Comparison of ENCODE assay signal across 1 cellular context in genomic region chr3:171228228-171228627, GRCh38.
TF ChIP-seq lines count a peak whose summit lies in the region.

No MANE protein-coding gene starts in this region.

TF ChIP-seq in WTC11, 78 proteins besides CTCF, POLR2A, EP300 and RAD21 (continued from another document):
- no peak for TF ChIP-seq ZNF532 (CRISPR knock-in tag; IDR thresholded peaks at IDR 0.05; ENCODE audit: borderline replicate concordance)
